Comparison of ENCODE assay signal across 16 cellular contexts in genomic region chr10:119539359-119539651, GRCh38. TPM values are rescaled to one million over a fixed set of nuclear protein-coding genes. Genes with fewer than 3 reads are reported as not detected.
DNase-seq lines count a peak whose midpoint lies in the region; ATAC-seq and TF ChIP-seq lines count a peak whose summit lies in the region.
"Had no signal": no experiment of that assay in that cellular context is flagged by ENCODE, and none has a peak within 500 bp of the region (broad histone marks: within the 10 kb centered on the region; RNA-seq: fewer than 3 reads in every experiment).

No MANE protein-coding gene starts in this region.

- peaks cover 71 to 84% (median 76%) of the 10 kb centered on the region in 10 experiments for H3K4me1 ChIP-seq in BLaER1 treated with 17β-estradiol and CSF1 and Interleukin-3, amounts not matched to agents 10 nM and 100 nM

- H3K36me3 Mint-ChIP-seq in HFFc6 (ENCODE audit: low read depth), result no peaks in the 10 kb centered on the region; the same call in 1 of the 2 replicates
- H3K36me3 Mint-ChIP-seq in activated T-helper 2 cell treated with anti-CD3 and anti-CD28 coated beads, Interferon-gamma antibody, Interleukin-2, Interleukin-4, amounts not matched to agents 10 μg/mL and 5 μg/mL and 100 μg/mL, durations not matched to agents 14 hours and 24 hours and 36 hours (ENCODE audit: low read depth), result peaks cover 39% of the 10 kb centered on the region
- H3K36me3 Mint-ChIP-seq in immature natural killer cell, result no peaks in the 10 kb centered on the region

- peak overlapping the region in 1 of 10 experiments; percentile 41; a peak in 2 of 20 replicates for H3K4me3 ChIP-seq in BLaER1 treated with 17β-estradiol and CSF1 and Interleukin-3, amounts not matched to agents 10 nM and 100 nM
- H3K4me3 ChIP-seq: neural progenitor cell had no signal

- peak overlapping the region in 2 of 11 experiments; percentile 24 to 36; a peak in 2 of 22 replicates for H3K9ac ChIP-seq in BLaER1 treated with 17β-estradiol and CSF1 and Interleukin-3, amounts not matched to agents 10 nM and 100 nM
- H3K9ac ChIP-seq: neural progenitor cell had no signal

- peak overlapping the region; percentile 79 for H3K27ac Mint-ChIP-seq in HFFc6
- peak overlapping the region; percentile 84 for H3K27ac Mint-ChIP-seq in activated T-helper 2 cell treated with anti-CD3 and anti-CD28 coated beads, Interferon-gamma antibody, Interleukin-2, Interleukin-4, amounts not matched to agents 10 μg/mL and 5 μg/mL and 100 μg/mL, durations not matched to agents 14 hours and 24 hours and 36 hours
- no peak overlapping the region for H3K27ac Mint-ChIP-seq in immature natural killer cell
- H3K27ac Mint-ChIP-seq: neural progenitor cell had no signal

- H3K4me2 ChIP-seq in BLaER1 treated with 17β-estradiol and CSF1 and Interleukin-3, amounts not matched to agents 10 nM and 100 nM, result peak overlapping the region; percentile 90 to 100 (median 99)
- H3K4me2 ChIP-seq: neural progenitor cell had no signal

- peaks cover 0 to 19% (median 0%) of the 10 kb centered on the region in 11 experiments; a peak in 4 of 22 replicates for H3K36me3 ChIP-seq in BLaER1 treated with 17β-estradiol and CSF1 and Interleukin-3, amounts not matched to agents 10 nM and 100 nM
- H3K36me3 ChIP-seq: BE2C, brain microvascular endothelial cell, neural progenitor cell had no signal

- H3K9me3 Mint-ChIP-seq in HFFc6 (no peaks in the 10 kb centered on the region), immature natural killer cell (no peaks in the 10 kb centered on the region)
- no peaks in the 10 kb centered on the region for H3K9me3 Mint-ChIP-seq in activated T-helper 2 cell treated with anti-CD3 and anti-CD28 coated beads, Interferon-gamma antibody, Interleukin-2, Interleukin-4, amounts not matched to agents 10 μg/mL and 5 μg/mL and 100 μg/mL, durations not matched to agents 14 hours and 24 hours and 36 hours
- H3K9me3 Mint-ChIP-seq: neural progenitor cell had no signal

- TF ChIP-seq CTCF in HFFc6 (IDR thresholded peaks at IDR 0.05), result no peak

- DNase-seq in HFFc6 (no peak), left lobe of liver (ENCODE audit: low spot score) (peak; percentile 15), cortex of kidney (lab: John Stamatoyannopoulos, UW) (no peak), immature natural killer cell (no peak), COLO829 (ENCODE audit: low spot score) (no peak), NCI-H446 treated with DMSO at 0.1 percent for 48 hours (lab: John Stamatoyannopoulos, UW) (no peak)
- DNase-seq in activated T-helper 2 cell treated with anti-CD3 and anti-CD28 coated beads, Interferon-gamma antibody, Interleukin-2, Interleukin-4, amounts not matched to agents 10 μg/mL and 5 μg/mL and 100 μg/mL, durations not matched to agents 14 hours and 24 hours and 36 hours (ENCODE audit: low spot score), result no peak
- DNase-seq: activated CD4-positive, CD25-positive, alpha-beta regulatory T cell; BE2C; brain microvascular endothelial cell; HCEC 1CT; NCI-H345; SHP77; stimulated activated naive CD4-positive, alpha-beta T cell treated with Interleukin-2 at 50 U/mL for 16 hours had no signal

- H4K20me1 ChIP-seq in BLaER1 treated with 17β-estradiol and CSF1 and Interleukin-3, amounts not matched to agents 10 nM and 100 nM, result peaks cover 39 to 81% (median 62%) of the 10 kb centered on the region in 11 experiments; a peak in 20 of 22 replicates

- no peak for ATAC-seq in left lobe of liver

- peaks cover 7% of the 10 kb centered on the region for H3K27me3 Mint-ChIP-seq in HFFc6 (ENCODE audit: insufficient read depth)
- H3K27me3 Mint-ChIP-seq in activated T-helper 2 cell treated with anti-CD3 and anti-CD28 coated beads, Interferon-gamma antibody, Interleukin-2, Interleukin-4, amounts not matched to agents 10 μg/mL and 5 μg/mL and 100 μg/mL, durations not matched to agents 14 hours and 24 hours and 36 hours (ENCODE audit: low read depth), result no peaks in the 10 kb centered on the region
- peaks cover 0 to 2% (median 0%) of the 10 kb centered on the region in 3 donors for H3K27me3 Mint-ChIP-seq in immature natural killer cell (ENCODE audit: low read depth in 3 of 3)

- H3K27me3 ChIP-seq in BLaER1 treated with 17β-estradiol and CSF1 and Interleukin-3, amounts not matched to agents 10 nM and 100 nM, result peaks cover 0 to 19% (median 16%) of the 10 kb centered on the region in 11 experiments; a peak in 14 of 22 replicates
- H3K27me3 ChIP-seq: BE2C, brain microvascular endothelial cell had no signal

- peak overlapping the region; percentile 38 for H3K4me3 Mint-ChIP-seq in HFFc6
- peak overlapping the region; percentile 80 for H3K4me3 Mint-ChIP-seq in activated T-helper 2 cell treated with anti-CD3 and anti-CD28 coated beads, Interferon-gamma antibody, Interleukin-2, Interleukin-4, amounts not matched to agents 10 μg/mL and 5 μg/mL and 100 μg/mL, durations not matched to agents 14 hours and 24 hours and 36 hours (ENCODE audit: low read depth)
- H3K4me3 Mint-ChIP-seq in immature natural killer cell, result no peak overlapping the region
- H3K4me3 Mint-ChIP-seq: neural progenitor cell had no signal

- intact Hi-C loops in activated T-helper 2 cell treated with anti-CD3 and anti-CD28 coated beads, Interferon-gamma antibody, Interleukin-2, Interleukin-4, amounts not matched to agents 10 μg/mL and 5 μg/mL and 100 μg/mL, durations not matched to agents 14 hours and 24 hours and 36 hours (cut with micrococcal nuclease), result no loop called here

- H3K9me3 ChIP-seq in BLaER1 treated with 17β-estradiol and CSF1 and Interleukin-3, amounts not matched to agents 10 nM and 100 nM (replicated peaks in 1 of 11), result no peaks in the 10 kb centered on the region
- H3K9me3 ChIP-seq: BE2C had no signal

- H3K27ac ChIP-seq in BLaER1 treated with 17β-estradiol and CSF1 and Interleukin-3, amounts not matched to agents 10 nM and 100 nM, result no peak overlapping the region
- H3K27ac ChIP-seq: brain microvascular endothelial cell, neural progenitor cell had no signal

- H3K4me1 Mint-ChIP-seq in HFFc6 (ENCODE audit: low read depth), result peaks cover 77% of the 10 kb centered on the region
- peaks cover 69% of the 10 kb centered on the region for H3K4me1 Mint-ChIP-seq in activated T-helper 2 cell treated with anti-CD3 and anti-CD28 coated beads, Interferon-gamma antibody, Interleukin-2, Interleukin-4, amounts not matched to agents 10 μg/mL and 5 μg/mL and 100 μg/mL, durations not matched to agents 14 hours and 24 hours and 36 hours (ENCODE audit: low read depth)
- peaks cover 18 to 38% of the 10 kb centered on the region in 2 donors for H3K4me1 Mint-ChIP-seq in immature natural killer cell

RNA-seq across cellular contexts. Expression of gene RGS10, which starts 3.2 kb away (rescaled TPM):
- total RNA-seq in HFFc6 (2021; fragmentation: NEBNext Ultra II Directional; extraction: Animal tissue kit (Norgen Biotek cat#: 25700)), result 10 to 100 TPM; 52.6 to 76.4 (median 71.3) TPM
- total RNA-seq in activated T-helper 2 cell treated with anti-CD3 and anti-CD28 coated beads, Interferon-gamma antibody, Interleukin-2, Interleukin-4, amounts not matched to agents 10 μg/mL and 5 μg/mL and 100 μg/mL, durations not matched to agents 14 hours and 24 hours and 36 hours, result 101 and 112 TPM in 2 replicates
- 1.3 TPM for total RNA-seq in left lobe of liver
- polyA plus RNA-seq in immature natural killer cell, result 10 to 100 TPM; 11.8 to 48.4 (median 40.7) TPM

RNA-seq across cellular contexts. Expression of gene TIAL1, which starts 57.5 kb away (rescaled TPM):
- total RNA-seq in HFFc6 (2021; fragmentation: NEBNext Ultra II Directional; extraction: Animal tissue kit (Norgen Biotek cat#: 25700)), result 100 to 1,000 TPM; 129 to 149 (median 134) TPM
- 183 and 184 TPM in 2 replicates for total RNA-seq in activated T-helper 2 cell treated with anti-CD3 and anti-CD28 coated beads, Interferon-gamma antibody, Interleukin-2, Interleukin-4, amounts not matched to agents 10 μg/mL and 5 μg/mL and 100 μg/mL, durations not matched to agents 14 hours and 24 hours and 36 hours
- total RNA-seq in left lobe of liver, result 39.3 TPM
- polyA plus RNA-seq in immature natural killer cell, result 10 to 100 TPM in 2 of 3 donors, 1 to 10 TPM in 1; 5.5 to 14.2 (median 10.9) TPM

Comparison
In these comparisons a context has a peak if more than half of its experiments do, and no peak if none do; other contexts are left out.
1. H3K27ac Mint-ChIP-seq: peak in HFFc6 (single experiment) and activated T-helper 2 cell treated with anti-CD3 and anti-CD28 coated beads, Interferon-gamma antibody, Interleukin-2, Interleukin-4, amounts not matched to agents 10 μg/mL and 5 μg/mL and 100 μg/mL, durations not matched to agents 14 hours and 24 hours and 36 hours (single experiment); none in immature natural killer cell (0 of 6).
2. H3K4me3 Mint-ChIP-seq: peak in HFFc6 (single experiment) and activated T-helper 2 cell treated with anti-CD3 and anti-CD28 coated beads, Interferon-gamma antibody, Interleukin-2, Interleukin-4, amounts not matched to agents 10 μg/mL and 5 μg/mL and 100 μg/mL, durations not matched to agents 14 hours and 24 hours and 36 hours (single experiment); none in immature natural killer cell (0 of 5).
3. RNA of gene RGS10, which starts 3.2 kb away (total RNA-seq): 101 to 112 TPM in activated T-helper 2 cell treated with anti-CD3 and anti-CD28 coated beads, Interferon-gamma antibody, Interleukin-2, Interleukin-4, amounts not matched to agents 10 μg/mL and 5 μg/mL and 100 μg/mL, durations not matched to agents 14 hours and 24 hours and 36 hours and 52.6 to 76.4 TPM in HFFc6; 1.3 TPM in left lobe of liver (single experiment); every median in the first group is over 10 times any median in the second.